Comparison of ENCODE assay signal across 8 cellular contexts in the genomic region with DNA sequence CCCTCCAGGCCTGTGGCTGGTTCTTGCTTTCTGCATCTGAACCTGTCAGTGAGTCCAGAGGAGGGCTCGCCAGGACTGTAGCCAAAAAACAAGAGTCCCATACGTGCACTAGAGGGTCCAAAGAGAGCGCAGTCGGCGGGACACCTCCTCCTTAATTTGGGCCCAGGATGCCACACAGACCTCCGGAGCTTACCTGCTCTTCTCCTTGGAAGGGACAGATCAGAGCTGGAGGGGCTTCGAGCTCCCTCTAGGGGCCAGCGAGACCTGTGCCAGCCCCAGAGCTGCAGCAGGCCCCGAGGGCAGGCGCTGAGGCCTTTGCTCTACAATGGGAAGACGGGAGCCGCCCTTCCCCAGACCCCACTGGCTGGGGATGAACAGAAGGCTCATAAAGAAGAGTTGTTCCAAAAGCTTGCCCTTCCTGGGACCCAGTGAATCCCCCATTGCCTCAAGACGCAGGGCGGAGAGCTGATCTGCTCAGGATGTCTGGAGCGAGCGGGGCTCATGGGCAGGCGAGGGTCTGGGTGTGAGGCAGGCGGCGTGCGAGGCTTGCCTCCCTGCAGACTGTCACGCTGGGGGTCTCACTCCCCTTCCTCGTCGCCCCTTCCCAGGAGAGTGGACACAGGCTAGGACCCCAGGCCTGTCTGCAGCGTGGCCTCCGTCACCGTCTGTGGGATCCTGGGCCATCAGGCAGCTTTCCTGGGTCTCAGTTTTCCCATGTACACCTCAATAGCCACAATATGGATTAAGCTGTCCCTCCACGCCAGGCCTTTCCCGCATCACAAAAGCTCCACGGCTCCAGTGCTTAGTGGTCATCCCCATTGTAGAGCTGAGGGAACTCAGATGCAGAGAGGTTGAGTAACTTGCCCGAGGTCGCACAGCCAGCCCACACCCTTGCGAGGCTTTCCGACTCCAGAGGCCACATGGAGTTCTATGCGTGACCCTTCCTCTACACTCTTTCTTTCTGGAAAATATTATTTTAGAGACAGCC. TPM values are rescaled to one million over a fixed set of nuclear protein-coding genes. Genes with fewer than 3 reads are reported as not detected.
DNase-seq lines count a peak whose midpoint lies in the region; ATAC-seq and TF ChIP-seq lines count a peak whose summit lies in the region.
"Had no signal": no experiment of that assay in that cellular context is flagged by ENCODE, and none has a peak within 500 bp of the region (broad histone marks: within the 10 kb centered on the region; RNA-seq: fewer than 3 reads in every experiment).

No MANE protein-coding gene starts in this region.

- no peaks in the 10 kb centered on the region for H3F3A ChIP-seq in MM.1S (ENCODE audit: insufficient read depth, low read length)

- peak overlapping the region; percentile 40 for H2AK5ac ChIP-seq in neuronal stem cell (ENCODE audit: low read depth, low read length)

- no peaks in the 10 kb centered on the region for H4K20me1 ChIP-seq in MM.1S (ENCODE audit: insufficient read depth, low read length)

- H3K27me3 ChIP-seq in MM.1S (replicated peaks; ENCODE audit: insufficient read depth, low read length) (peaks cover 56% of the 10 kb centered on the region), neuronal stem cell (ENCODE audit: control insufficient read depth in 3 of 3, insufficient read depth in 3 of 3, low read depth in 1 of 3, low read length in 3 of 3) (peaks cover 0 to 7% (median 0%) of the 10 kb centered on the region in 3 experiments)

- no CpG with 5 or more reads among the region's 34 CpGs for WGBS in neuronal stem cell (ENCODE audit: extremely low coverage in 2 of 2, insufficient read length in 2 of 2, insufficient replicate concordance in 1 of 2), 2 donors

- H3K4me2 ChIP-seq in MM.1S (ENCODE audit: low read depth, low read length): no peak overlapping the region
- no peak overlapping the region for H3K4me2 ChIP-seq in neuronal stem cell (ENCODE audit: insufficient read depth, low read length, poor library complexity, severe bottlenecking)

- H2BK15ac ChIP-seq in neuronal stem cell (ENCODE audit: low read length): peak overlapping the region; percentile 82

- H3K18ac ChIP-seq in neuronal stem cell (ENCODE audit: low read length): peak overlapping the region; percentile 62

- H4K8ac ChIP-seq in neuronal stem cell (ENCODE audit: low read depth, low read length): no peak overlapping the region

- H2BK12ac ChIP-seq in neuronal stem cell (ENCODE audit: low read length): no peak overlapping the region

- H3K23ac ChIP-seq in neuronal stem cell (ENCODE audit: low read depth, low read length, poor library complexity): peak overlapping the region; percentile 76

- in situ Hi-C loops in astrocyte of the cerebellum (cut with HindIII; ENCODE audit: low sequenced_read_pairs): no loop called here

- H2BK5ac ChIP-seq in neuronal stem cell (ENCODE audit: low read length): no peak overlapping the region

- no peak overlapping the region for H3K9ac ChIP-seq in MM.1S (ENCODE audit: low read length)
- H3K9ac ChIP-seq in neuronal stem cell (ENCODE audit: low read depth, low read length, poor library complexity): peak overlapping the region; percentile 25

- ATAC-seq in HG02885 (IDR thresholded peaks at IDR 0.05; ENCODE audit: poor library complexity, unreplicated experiment): no peak
- ATAC-seq in GM19397 (IDR thresholded peaks at IDR 0.05; ENCODE audit: unreplicated experiment): no peak
- ATAC-seq in GM21825 (IDR thresholded peaks at IDR 0.05; ENCODE audit: unreplicated experiment): no peak

- H3K4me1 ChIP-seq in MM.1S (ENCODE audit: low read length) (no peaks in the 10 kb centered on the region), neuronal stem cell (ENCODE audit: control insufficient read depth in 2 of 2, insufficient read depth in 1 of 2, low read depth in 1 of 2, low read length in 2 of 2) (no peaks in the 10 kb centered on the region)

- H2BK120ac ChIP-seq in neuronal stem cell (ENCODE audit: low read depth, low read length): no peak overlapping the region

- H3K9me2 ChIP-seq in MM.1S (replicated peaks; ENCODE audit: insufficient read depth, low read length): no peaks in the 10 kb centered on the region

- H3K14ac ChIP-seq in neuronal stem cell (ENCODE audit: low read length): peak overlapping the region; percentile 13

- no peak overlapping the region for H2AFZ ChIP-seq in MM.1S (ENCODE audit: low read length)
- no peak overlapping the region for H2AFZ ChIP-seq in neuronal stem cell (ENCODE audit: low read length)

- no peak overlapping the region for H4K91ac ChIP-seq in neuronal stem cell (ENCODE audit: low read depth, low read length, poor library complexity)

- H3K9me3 ChIP-seq in MM.1S (replicated peaks; ENCODE audit: insufficient read depth, low read length) (no peaks in the 10 kb centered on the region), neuronal stem cell (replicated peaks in 1 of 2; ENCODE audit: control insufficient read depth in 2 of 2, insufficient read depth in 1 of 2, low read depth in 1 of 2, low read length in 2 of 2) (peaks cover 0 to 4% of the 10 kb centered on the region in 2 donors)

- TF ChIP-seq CTCF in GM12864 (IDR thresholded peaks at IDR 0.05; ENCODE audit: low read depth, low read length, missing control alignments) (peak; percentile 68), MM.1S (IDR thresholded peaks at IDR 0.05; ENCODE audit: low read length) (peak; percentile 44), astrocyte of the cerebellum (IDR thresholded peaks at IDR 0.05; ENCODE audit: low read depth, low read length, missing control alignments) (peak; percentile 2)

- H3K36me3 ChIP-seq in MM.1S (replicated peaks; ENCODE audit: insufficient read depth, low read length) (no peaks in the 10 kb centered on the region), neuronal stem cell (replicated peaks in 1 of 2; ENCODE audit: control insufficient read depth in 2 of 2, insufficient read depth in 2 of 2, low read length in 2 of 2) (no peaks in the 10 kb centered on the region)

- no peaks in the 10 kb centered on the region for H3K79me1 ChIP-seq in neuronal stem cell (ENCODE audit: low read depth, low read length)

- DNase-seq in GM12864 (ENCODE audit: low read depth) (no peak), MM.1S (no peak), astrocyte of the cerebellum (ENCODE audit: low read depth) (no peak), neuronal stem cell (ENCODE audit: low spot score) (peak; percentile 43)

- H3K4me3 ChIP-seq in GM12864 (ENCODE audit: low read depth, low read length): no peak overlapping the region
- no peak overlapping the region for H3K4me3 ChIP-seq in MM.1S (ENCODE audit: low read length)
- no peak overlapping the region for H3K4me3 ChIP-seq in astrocyte of the cerebellum (ENCODE audit: low read depth, low read length)
- no peak overlapping the region for H3K4me3 ChIP-seq in neuronal stem cell (ENCODE audit: low read length in 2 of 2)

- H3K79me2 ChIP-seq in MM.1S (ENCODE audit: low read length): no peaks in the 10 kb centered on the region

- H3K4ac ChIP-seq in neuronal stem cell (ENCODE audit: low read length): no peak overlapping the region

- H3K27ac ChIP-seq in MM.1S (ENCODE audit: low read length) (no peak overlapping the region), neuronal stem cell (replicated peaks; ENCODE audit: low read length) (no peak overlapping the region)

RNA-seq across cellular contexts. Expression of a gene that starts 46.9 kb away (rescaled TPM):
- 2.1 TPM for polyA plus RNA-seq in neuronal stem cell (2013, experiment 1 of 2)
- 2.2 TPM for polyA plus RNA-seq in neuronal stem cell (2013, experiment 2 of 2)
- polyA plus RNA-seq: fibroblast of lung had no signal

Comparison
In these comparisons a context has a peak if more than half of its experiments do, and no peak if none do; other contexts are left out.
1. CTCF ChIP-seq: peak in every context shown above with its lines; median percentile 68 in GM12864; 44 in MM.1S; 2 in astrocyte of the cerebellum.